In genomic region chr10:30182191-30183075, GRCh38 we compare ENCODE assay signal across 10 cellular contexts.
DNase-seq lines count a peak whose midpoint lies in the region; ATAC-seq and TF ChIP-seq lines count a peak whose summit lies in the region.
"Had no signal": no experiment of that assay in that cellular context is flagged by ENCODE, and none has a peak within 500 bp of the region (broad histone marks: within the 10 kb centered on the region; RNA-seq: fewer than 3 reads in every experiment).

No MANE protein-coding gene starts in this region.

- H3K4me1 ChIP-seq in lower lobe of right lung (peaks cover 17% of the 10 kb centered on the region), uterus (peaks cover 0 to 4% of the 10 kb centered on the region in 2 donors)

- TF ChIP-seq CTCF in lower lobe of right lung (IDR thresholded peaks at IDR 0.05): no peak
- no peak for TF ChIP-seq CTCF in uterus (IDR thresholded peaks at IDR 0.05)

- no peak overlapping the region for H3K4me3 ChIP-seq in lower lobe of right lung
- no peak overlapping the region for H3K4me3 ChIP-seq in uterus

- no peaks in the 10 kb centered on the region for H3K36me3 ChIP-seq in lower lobe of right lung
- no peaks in the 10 kb centered on the region for H3K36me3 ChIP-seq in uterus

- DNase-seq in SIG-M5 treated with dmso at 0.1 percent for 504 hours (lab: John Stamatoyannopoulos, UW; ENCODE audit: unreplicated experiment) (peak; percentile 31), SIG-M5 (lab: John Stamatoyannopoulos, UW) (no peak), T47D (ENCODE audit: low read depth in 1 of 2, low spot score in 1 of 2) (peak; percentile 44 to 75), lower lobe of right lung (no peak), uterus (peak in 1 of 2 donors; percentile 22), cerebellar cortex (ENCODE audit: low spot score) (no peak)
- no peak for DNase-seq in activated CD4-positive, alpha-beta T cell treated with anti-CD3 and anti-CD28 coated beads, Interleukin-2, amount 50 U/mL, for 4 hours
- DNase-seq: activated naive CD4-positive, alpha-beta T cell treated with anti-CD3 and anti-CD28 coated beads, Interleukin-2, amount 10 ng/mL, durations not matched to agents 7 days and 5 days; NCI-H1694 treated with DMSO at 0.1 percent for 48 hours had no signal

- intact Hi-C loops in lower lobe of right lung (cut with DNase I): no loop called here
- intact Hi-C loops in uterus (cut with DNase I; ENCODE audit: low total_unique reads): no loop called here

- H3K9me3 ChIP-seq in lower lobe of right lung (no peaks in the 10 kb centered on the region), uterus (no peaks in the 10 kb centered on the region)

- H3K27me3 ChIP-seq in lower lobe of right lung (ENCODE audit: low read depth) (no peaks in the 10 kb centered on the region), uterus (no peaks in the 10 kb centered on the region)

- in situ Hi-C loops in T47D (cut with HindIII; ENCODE audit: low pct_unique_long_range_greater_than_20kb, low sequenced_read_pairs): no loop called here

- ATAC-seq in lower lobe of right lung (peak; percentile 73 to 74), HG02870 (IDR thresholded peaks at IDR 0.05; ENCODE audit: unreplicated experiment) (no peak)

- no peak for TF ChIP-seq POLR2A in uterus (IDR thresholded peaks at IDR 0.05)

- H3K27ac ChIP-seq in lower lobe of right lung (no peak overlapping the region), uterus (peak overlapping the region; percentile 57 to 62)

Comparison
In these comparisons a context has a peak if more than half of its experiments do, and no peak if none do; other contexts are left out.
1. DNase-seq: peak in SIG-M5 treated with dmso at 0.1 percent for 504 hours (single experiment) and T47D (2 of 2); none in SIG-M5 (single experiment), lower lobe of right lung (single experiment), activated CD4-positive, alpha-beta T cell treated with anti-CD3 and anti-CD28 coated beads, Interleukin-2, amount 50 U/mL, for 4 hours (0 of 2) and cerebellar cortex (single experiment).